In genomic region chr15:62138124-62138523, GRCh38 we compare ENCODE assay signal across 17 cellular contexts. TPM values are rescaled to one million over a fixed set of nuclear protein-coding genes. Genes with fewer than 3 reads are reported as not detected.
A peak's percentile ranks its signal among the peaks of the same experiment; 100 is the strongest.
DNase-seq lines count a peak whose midpoint lies in the region; ATAC-seq and TF ChIP-seq lines count a peak whose summit lies in the region.
"Had no signal": no experiment of that assay in that cellular context is flagged by ENCODE, and none has a peak within 500 bp of the region (broad histone marks: within the 10 kb centered on the region; RNA-seq: fewer than 3 reads in every experiment).

No MANE protein-coding gene starts in this region.

- peak overlapping the region; percentile 43 for H3K27ac Mint-ChIP-seq in MCF 10A (ENCODE audit: low read depth, unreplicated experiment)
- H3K27ac Mint-ChIP-seq: H9 had no signal

- intact Hi-C loops in MCF 10A (cut with micrococcal nuclease) (loop anchor here (5.0 kb wide), 1 partner anchor 76 kb away; the partner anchor contains the start of gene VPS13C), breast epithelium (cut with DNase I; ENCODE audit: low total_unique reads) (no loop called here), uterus (cut with DNase I; ENCODE audit: low total_unique reads) (no loop called here)

- DNase-seq in MCF 10A (ENCODE audit: unreplicated experiment) = peak; percentile 86
- no peak for DNase-seq in breast epithelium (ENCODE audit: low spot score in 2 of 2)
- peak; percentile 67 for DNase-seq in brain microvascular endothelial cell
- DNase-seq in iris pigment epithelial cell (ENCODE audit: low read depth) = peak; percentile 91
- peak; percentile 32 to 54 for DNase-seq in uterus
- DNase-seq in OCI-M2 (lab: John Stamatoyannopoulos, UW; ENCODE audit: unreplicated experiment) = no peak
- no peak for DNase-seq in NCI-H187 (lab: John Stamatoyannopoulos, UW)
- DNase-seq: 8988T; activated CD4-positive, CD25-positive, alpha-beta regulatory T cell treated with anti-CD3 and anti-CD28 coated beads, Interleukin-2, amount 50 U/mL, for 72 hours; activated T-cell treated with anti-CD3 and anti-CD28 coated beads, Interleukin-2, amount 50 U/mL, for 48 hours; DMS 273 treated with DMSO at 0.1 percent for 48 hours; H9; NCI-H1436; transverse colon had no signal

- no peaks in the 10 kb centered on the region for H3K27me3 Mint-ChIP-seq in MCF 10A (ENCODE audit: insufficient read depth, unreplicated experiment)

- BruUV-seq in MCF 10A (replicated peaks; lab: Mats Ljungman, UMichigan) = no TSS peak

- H3K27ac ChIP-seq in breast epithelium (no peak overlapping the region), brain microvascular endothelial cell (no peak overlapping the region), uterus (peak overlapping the region; percentile 60 to 66)
- H3K27ac ChIP-seq: transverse colon had no signal

- H3K4me1 Mint-ChIP-seq in MCF 10A (ENCODE audit: insufficient read depth, unreplicated experiment) = peaks cover 52% of the 10 kb centered on the region

- no peaks in the 10 kb centered on the region for H3K27me3 ChIP-seq in breast epithelium
- no peaks in the 10 kb centered on the region for H3K27me3 ChIP-seq in brain microvascular endothelial cell (replicated peaks)
- H3K27me3 ChIP-seq in uterus = no peaks in the 10 kb centered on the region
- H3K27me3 ChIP-seq: transverse colon had no signal

- H3K36me3 ChIP-seq in breast epithelium = no peaks in the 10 kb centered on the region
- H3K36me3 ChIP-seq in brain microvascular endothelial cell (replicated peaks) = no peaks in the 10 kb centered on the region
- H3K36me3 ChIP-seq in uterus = no peaks in the 10 kb centered on the region
- H3K36me3 ChIP-seq: transverse colon had no signal

- TF ChIP-seq CTCF in MCF 10A (IDR thresholded peaks at IDR 0.05; ENCODE audit: unreplicated experiment) = no peak
- no peak for TF ChIP-seq CTCF in breast epithelium (IDR thresholded peaks at IDR 0.05)
- TF ChIP-seq CTCF in brain microvascular endothelial cell (IDR thresholded peaks at IDR 0.05; ENCODE audit: low read depth, low read length, missing control alignments) = no peak
- TF ChIP-seq CTCF in uterus (IDR thresholded peaks at IDR 0.05) = no peak

- ATAC-seq in GM18498 (IDR thresholded peaks at IDR 0.05; ENCODE audit: unreplicated experiment) = no peak
- ATAC-seq: left lobe of liver had no signal

- H3K9me3 Mint-ChIP-seq in MCF 10A (ENCODE audit: unreplicated experiment) = no peaks in the 10 kb centered on the region
- H3K9me3 Mint-ChIP-seq: H9 had no signal

- no peak overlapping the region for H3K4me3 Mint-ChIP-seq in MCF 10A (ENCODE audit: unreplicated experiment)
- H3K4me3 Mint-ChIP-seq: H9 had no signal

- peaks cover 6% of the 10 kb centered on the region for H3K36me3 Mint-ChIP-seq in MCF 10A (ENCODE audit: insufficient read depth, unreplicated experiment)

- TF ChIP-seq POLR2A in breast epithelium (IDR thresholded peaks at IDR 0.05) (no peak), uterus (IDR thresholded peaks at IDR 0.05) (no peak)

- H3K4me1 ChIP-seq in breast epithelium = no peaks in the 10 kb centered on the region
- no peaks in the 10 kb centered on the region for H3K4me1 ChIP-seq in uterus

- POLR2A ChIA-PET in MCF 10A (lab: Yijun Ruan, JAX) = interaction anchor here (0.7 to 3.2 kb wide), 14 partner anchors 9 to 98 kb away, joined by 3 to 14 read pairs (median 4); partner anchors contain the start of gene VPS13C

- H3K9me3 ChIP-seq in breast epithelium (no peaks in the 10 kb centered on the region), uterus (no peaks in the 10 kb centered on the region)
- H3K9me3 ChIP-seq: transverse colon had no signal

- in situ Hi-C loops in brain microvascular endothelial cell (cut with HindIII; ENCODE audit: low pct_ligation_motif_present, low sequenced_read_pairs) = no loop called here

- H3K4me3 ChIP-seq in breast epithelium (no peak overlapping the region), brain microvascular endothelial cell (ENCODE audit: low read depth, low read length) (no peak overlapping the region), uterus (no peak overlapping the region)
- H3K4me3 ChIP-seq: smooth muscle cell, transverse colon had no signal

- CTCF ChIA-PET in MCF 10A (lab: Yijun Ruan, JAX) = interaction anchor here (1.2 to 3.2 kb wide), 4 partner anchors 25 to 169 kb away, joined by 4 to 14 read pairs (median 6); partner anchors contain the start of gene VPS13C

RNA-seq across cellular contexts. Expression of gene C2CD4B, which starts 27.0 kb away (rescaled TPM):
- total RNA-seq in MCF 10A (2022) (not detected in 2 replicates), breast epithelium (1 to 10 TPM in 1 of 3 donors, under 1 TPM in 2; 0.96 to 2.5 (median 0.98) TPM), uterus (1 to 10 TPM in 2 of 4 donors, not detected in 2; 1.2 to 4.7 TPM)

Comparison
In these comparisons a context has a peak if more than half of its experiments do, and no peak if none do; other contexts are left out.
1. DNase-seq: peak in MCF 10A (single experiment), brain microvascular endothelial cell (single experiment), iris pigment epithelial cell (single experiment) and uterus (2 of 2); none in breast epithelium (0 of 2), OCI-M2 (single experiment) and NCI-H187 (0 of 2).
2. H3K27ac ChIP-seq: peak in uterus (2 of 2); none in breast epithelium (0 of 2) and brain microvascular endothelial cell (single experiment).